ENCODE assay signal across 12 cellular contexts in the genomic region with DNA sequence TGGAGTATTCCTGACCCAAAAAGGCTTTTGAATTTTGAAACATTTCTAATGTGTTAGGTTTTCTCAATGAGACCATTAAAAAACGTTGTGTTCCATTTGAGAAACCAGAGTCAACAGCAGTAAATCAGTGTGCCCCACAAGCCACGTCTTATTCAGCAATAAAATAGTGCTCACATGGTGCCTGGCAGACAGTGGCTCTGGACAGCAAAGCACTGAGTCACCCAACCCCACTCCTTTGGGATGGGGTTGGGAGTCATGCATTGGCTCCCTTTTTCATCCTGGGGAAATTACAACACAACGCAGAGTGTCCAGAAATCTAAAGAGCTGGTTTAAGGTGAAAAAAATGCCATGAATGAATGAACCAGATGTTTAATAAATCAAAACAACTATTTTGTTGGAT. TPM values are rescaled to one million over a fixed set of nuclear protein-coding genes. Genes with fewer than 3 reads are reported as not detected.
A peak's percentile ranks its signal among the peaks of the same experiment; 100 is the strongest.
DNase-seq lines count a peak whose midpoint lies in the region; ATAC-seq lines count a peak whose summit lies in the region.
"Had no signal": no experiment of that assay in that cellular context is flagged by ENCODE, and none has a peak within 500 bp of the region (broad histone marks: within the 10 kb centered on the region; RNA-seq: fewer than 3 reads in every experiment).

No MANE protein-coding gene starts in this region.

- H3K27ac ChIP-seq in SJSA1, result no peak overlapping the region
- H3K27ac ChIP-seq: SJCRH30 had no signal

- ATAC-seq in GM19455 (IDR thresholded peaks at IDR 0.05; ENCODE audit: unreplicated experiment), result no peak
- ATAC-seq: HepG2; stimulated activated naive B cell treated with anti-CD40 and anti-IgM and Interleukin-4, amounts not matched to agents 10 μg/mL and 1 μg/mL and 100 μg/mL, for 72 hours had no signal

- H3K27me3 ChIP-seq in SJSA1 (replicated peaks), result no peaks in the 10 kb centered on the region

- DNase-seq in EH (ENCODE audit: low read depth), result peak; percentile 93
- DNase-seq in SJSA1 (ENCODE audit: low read depth in 1 of 2, low spot score in 2 of 2), result peak; percentile 37 to 63
- DNase-seq in fibroblast of the conjunctiva (ENCODE audit: low read depth), result peak; percentile 55
- DNase-seq in renal cortical epithelial cell (ENCODE audit: low read depth), result peak; percentile 98
- DNase-seq in NCI-H748 treated with DMSO at 0.1 percent for 48 hours (lab: John Stamatoyannopoulos, UW), result no peak
- DNase-seq in mucosa of gallbladder (ENCODE audit: low spot score), result no peak
- DNase-seq in stimulated activated CD4-positive, alpha-beta T cell treated with anti-CD3 and anti-CD28 coated beads, Interleukin-4, amount 100 ng/mL, for 24 hours, result no peak
- DNase-seq: SJCRH30; stimulated activated naive B cell treated with anti-CD40 and anti-IgM and Interleukin-4, amounts not matched to agents 10 μg/mL and 1 μg/mL and 100 μg/mL, for 72 hours had no signal

- no peaks in the 10 kb centered on the region for H3K36me3 ChIP-seq in SJSA1
- H3K36me3 ChIP-seq: SJCRH30 had no signal

- no peak overlapping the region for H3K4me3 ChIP-seq in SJSA1
- H3K4me3 ChIP-seq: SJCRH30, skin epidermis had no signal

- peaks cover 44% of the 10 kb centered on the region for H3K4me1 ChIP-seq in SJSA1 (replicated peaks)
- H3K4me1 ChIP-seq: SJCRH30 had no signal

- H3K9me3 ChIP-seq in SJSA1 (replicated peaks), result no peaks in the 10 kb centered on the region
- H3K9me3 ChIP-seq: SJCRH30 had no signal

RNA-seq across cellular contexts. Expression of a gene that starts 46.5 kb away (rescaled TPM):
- 0.05 TPM in 1 of 2 replicates, not detected in the other for total RNA-seq in SJSA1 (2014; rRNA removed; shearing (Covaris generic))
- total RNA-seq in renal cortical epithelial cell (172 and 319 TPM in 2 replicates), mucosa of gallbladder (158 TPM)
- total RNA-seq: HepG2, SJCRH30 had no signal

Comparison
In these comparisons a context has a peak if more than half of its experiments do, and no peak if none do; other contexts are left out.
1. DNase-seq: peak in EH (single experiment), SJSA1 (2 of 2), fibroblast of the conjunctiva (single experiment) and renal cortical epithelial cell (single experiment); none in NCI-H748 treated with DMSO at 0.1 percent for 48 hours (single experiment), mucosa of gallbladder (single experiment) and stimulated activated CD4-positive, alpha-beta T cell treated with anti-CD3 and anti-CD28 coated beads, Interleukin-4, amount 100 ng/mL, for 24 hours (single experiment).
2. RNA of a gene that starts 46.5 kb away (total RNA-seq): 172 to 319 TPM in renal cortical epithelial cell and 158 TPM in mucosa of gallbladder (single experiment); 0.05 TPM in SJSA1; every median in the first group is over 100 times any median in the second.